Comparison of ENCODE assay signal across 8 cellular contexts in genomic region chr12:118060301-118061010, GRCh38. TPM values are rescaled to one million over a fixed set of nuclear protein-coding genes. Genes with fewer than 3 reads are reported as not detected.
DNase-seq lines count a peak whose midpoint lies in the region; ATAC-seq and TF ChIP-seq lines count a peak whose summit lies in the region.

No MANE protein-coding gene starts in this region.

- peak overlapping the region; percentile 80 for H3K27ac ChIP-seq in foreskin keratinocyte
- no peak overlapping the region for H3K27ac ChIP-seq in neural progenitor cell

- TF ChIP-seq CTCF in NB4 (IDR thresholded peaks at IDR 0.05; ENCODE audit: low read depth, low read length) = no peak
- no peak for TF ChIP-seq CTCF in foreskin keratinocyte (conservative IDR thresholded peaks at IDR 0.05)
- TF ChIP-seq CTCF in neural progenitor cell (IDR thresholded peaks at IDR 0.05) = no peak

- H3K9me3 Mint-ChIP-seq in neural progenitor cell = no peaks in the 10 kb centered on the region

- H3K9ac ChIP-seq in neural progenitor cell = no peak overlapping the region

- peaks cover 29% of the 10 kb centered on the region for H3K4me1 Mint-ChIP-seq in neural progenitor cell

- H3K4me3 Mint-ChIP-seq in neural progenitor cell = peak overlapping the region; percentile 90

- peaks cover 12% of the 10 kb centered on the region for H4K20me1 ChIP-seq in neural progenitor cell (ENCODE audit: low read depth)

- H3K4me1 ChIP-seq in foreskin keratinocyte = peaks cover 12% of the 10 kb centered on the region
- H3K4me1 ChIP-seq in neural progenitor cell = peaks cover 17% of the 10 kb centered on the region

- TF ChIP-seq POLR2A in NB4 (IDR thresholded peaks at IDR 0.05; ENCODE audit: extremely low read depth, insufficient read length) = no peak

- H2AFZ ChIP-seq in neural progenitor cell (replicated peaks) = no peak overlapping the region

- peaks cover 2% of the 10 kb centered on the region for H3K36me3 Mint-ChIP-seq in neural progenitor cell

- ATAC-seq in GM21367 (IDR thresholded peaks at IDR 0.05; ENCODE audit: unreplicated experiment) (peak; percentile 25), foreskin keratinocyte (peak; percentile 36), HG03139 (IDR thresholded peaks at IDR 0.05; ENCODE audit: unreplicated experiment) (no peak)

- H3K27ac Mint-ChIP-seq in neural progenitor cell = peak overlapping the region; percentile 74

- DNase-seq in AG20443 (ENCODE audit: low spot score) (peak; percentile 75), NB4 (ENCODE audit: low read depth) (peak; percentile 52), foreskin keratinocyte (no peak), neural progenitor cell (ENCODE audit: low spot score) (peak; percentile 49), NCI-H2081 treated with DMSO at 0.1 percent for 48 hours (lab: John Stamatoyannopoulos, UW) (no peak)
- peak; percentile 75 for DNase-seq in activated effector memory CD4-positive, alpha-beta T cell treated with anti-CD3 and anti-CD28 coated beads, Interleukin-2, amount 50 U/mL, for 16 hours

- H3K27me3 Mint-ChIP-seq in neural progenitor cell (ENCODE audit: insufficient read depth, low read depth) = peaks cover 3% of the 10 kb centered on the region

- H3F3A ChIP-seq in neural progenitor cell (ENCODE audit: low read depth) = peaks cover 52% of the 10 kb centered on the region

- peaks cover 52% of the 10 kb centered on the region for H3K79me2 ChIP-seq in neural progenitor cell (ENCODE audit: low read depth)

- H3K4me2 ChIP-seq in neural progenitor cell = peak overlapping the region; percentile 90

- H3K27me3 ChIP-seq in foreskin keratinocyte (no peaks in the 10 kb centered on the region), neural progenitor cell (no peaks in the 10 kb centered on the region)

- no peaks in the 10 kb centered on the region for H3K9me3 ChIP-seq in neural progenitor cell (ENCODE audit: low read depth)

- H3K4me3 ChIP-seq in NB4 (ENCODE audit: low read depth, low read length) = peak overlapping the region; percentile 57
- peak overlapping the region; percentile 81 for H3K4me3 ChIP-seq in neural progenitor cell

- H3K36me3 ChIP-seq in neural progenitor cell = no peaks in the 10 kb centered on the region

RNA-seq across cellular contexts. Expression of gene WSB2, which starts 0.5 kb away (rescaled TPM):
- total RNA-seq in foreskin keratinocyte = 82.9 and 84.5 TPM in 2 replicates
- 47.5 and 50.6 TPM in 2 replicates for polyA plus RNA-seq in foreskin keratinocyte
- total RNA-seq in neural progenitor cell (ENCODE audit: low replicate concordance) = 21.2 and 26.0 TPM in 2 replicates

RNA-seq across cellular contexts. Expression of gene VSIG10, which starts 43.4 kb away (rescaled TPM):
- total RNA-seq in foreskin keratinocyte (15.4 and 21.7 TPM in 2 replicates), neural progenitor cell (ENCODE audit: low replicate concordance) (22.6 and 57.9 TPM in 2 replicates)
- polyA plus RNA-seq in foreskin keratinocyte = 7.3 and 8.8 TPM in 2 replicates

RNA-seq across cellular contexts. Expression of gene RFC5, which starts 44.0 kb away (rescaled TPM):
- total RNA-seq in foreskin keratinocyte (39.3 and 49.6 TPM in 2 replicates), neural progenitor cell (ENCODE audit: low replicate concordance) (75.8 and 80.3 TPM in 2 replicates)
- polyA plus RNA-seq in foreskin keratinocyte = 22.0 and 30.2 TPM in 2 replicates

Comparison
In these comparisons a context has a peak if more than half of its experiments do, and no peak if none do; other contexts are left out.
1. DNase-seq: peak in AG20443 (single experiment), NB4 (single experiment), activated effector memory CD4-positive, alpha-beta T cell treated with anti-CD3 and anti-CD28 coated beads, Interleukin-2, amount 50 U/mL, for 16 hours (single experiment) and neural progenitor cell (single experiment); none in foreskin keratinocyte (0 of 2) and NCI-H2081 treated with DMSO at 0.1 percent for 48 hours (single experiment).